ENCODE assay signal across 13 cellular contexts in genomic region chr3:119636194-119636593, GRCh38. TPM values are rescaled to one million over a fixed set of nuclear protein-coding genes. Genes with fewer than 3 reads are reported as not detected.
DNase-seq lines count a peak whose midpoint lies in the region; ATAC-seq and TF ChIP-seq lines count a peak whose summit lies in the region.
"Had no signal": no experiment of that assay in that cellular context is flagged by ENCODE, and none has a peak within 500 bp of the region (broad histone marks: within the 10 kb centered on the region; RNA-seq: fewer than 3 reads in every experiment).

No MANE protein-coding gene starts in this region.

- no peak overlapping the region for H3K4me2 ChIP-seq in neuronal stem cell (ENCODE audit: insufficient read depth, low read length, poor library complexity, severe bottlenecking)

- no peaks in the 10 kb centered on the region for H3K79me1 ChIP-seq in neuronal stem cell (ENCODE audit: low read depth, low read length)

- H2AK5ac ChIP-seq in neuronal stem cell (ENCODE audit: low read depth, low read length), result no peak overlapping the region

- peak overlapping the region; percentile 94 for H3K27ac ChIP-seq in epithelial cell of prostate
- no peak overlapping the region for H3K27ac ChIP-seq in neuronal stem cell (replicated peaks; ENCODE audit: low read length)

- H3K36me3 ChIP-seq in neuronal stem cell (replicated peaks in 1 of 2; ENCODE audit: control insufficient read depth in 2 of 2, insufficient read depth in 2 of 2, low read length in 2 of 2), result no peaks in the 10 kb centered on the region
- H3K36me3 ChIP-seq: vagina had no signal

- WGBS in neuronal stem cell (ENCODE audit: extremely low coverage in 2 of 2, insufficient read length in 2 of 2, insufficient replicate concordance in 1 of 2), 2 donors, result no CpG with 5 or more reads among the region's 1 CpG

- no peak for TF ChIP-seq CTCF in AG10803 (conservative IDR thresholded peaks at IDR 0.05; ENCODE audit: low read length)

- ATAC-seq in GM18498 (IDR thresholded peaks at IDR 0.05; ENCODE audit: unreplicated experiment) (no peak), GM19395 (IDR thresholded peaks at IDR 0.05; ENCODE audit: unreplicated experiment) (no peak)
- ATAC-seq: natural killer cell treated with Interleukin-12 subunit alpha and Interleukin-12 subunit beta and Interleukin-15 and Interleukin-18, amount 100 ng/mL, for 72 hours had no signal

- H3K27me3 ChIP-seq in neuronal stem cell (ENCODE audit: control insufficient read depth in 3 of 3, insufficient read depth in 3 of 3, low read depth in 1 of 3, low read length in 3 of 3), result no peaks in the 10 kb centered on the region
- H3K27me3 ChIP-seq: vagina had no signal

- DNase-seq in AG10803 (ENCODE audit: low read depth) (peak; percentile 39), NCI-H226 (peak; percentile 14), epithelial cell of prostate (ENCODE audit: low read depth, low spot score) (peak; percentile 49), neuronal stem cell (ENCODE audit: low spot score) (no peak), HK-2 (ENCODE audit: unreplicated experiment) (no peak), C1 segment of cervical spinal cord (lab: John Stamatoyannopoulos, UW) (no peak)
- DNase-seq: central memory CD4-positive, alpha-beta T cell; DMS79 treated with DMSO at 0.1 percent for 48 hours; NCI-H187 treated with DMSO at 0.1 percent for 48 hours had no signal

- H2BK5ac ChIP-seq in neuronal stem cell (ENCODE audit: low read length), result no peak overlapping the region

- H2AFZ ChIP-seq in neuronal stem cell (ENCODE audit: low read length), result peak overlapping the region; percentile 42

- no peaks in the 10 kb centered on the region for H3K9me3 ChIP-seq in neuronal stem cell (replicated peaks in 1 of 2; ENCODE audit: control insufficient read depth in 2 of 2, insufficient read depth in 1 of 2, low read depth in 1 of 2, low read length in 2 of 2)
- H3K9me3 ChIP-seq: vagina had no signal

- H3K4ac ChIP-seq in neuronal stem cell (ENCODE audit: low read length), result no peak overlapping the region

- H3K4me1 ChIP-seq in neuronal stem cell (ENCODE audit: control insufficient read depth in 2 of 2, insufficient read depth in 1 of 2, low read depth in 1 of 2, low read length in 2 of 2), result peaks cover 2 to 4% of the 10 kb centered on the region in 2 donors

- H3K23ac ChIP-seq in neuronal stem cell (ENCODE audit: low read depth, low read length, poor library complexity), result no peak overlapping the region

- H2BK120ac ChIP-seq in neuronal stem cell (ENCODE audit: low read depth, low read length), result no peak overlapping the region

- no peak overlapping the region for H3K18ac ChIP-seq in neuronal stem cell (ENCODE audit: low read length)

- no peak overlapping the region for H4K91ac ChIP-seq in neuronal stem cell (ENCODE audit: low read depth, low read length, poor library complexity)

- no peak overlapping the region for H3K14ac ChIP-seq in neuronal stem cell (ENCODE audit: low read length)

- no peak overlapping the region for H3K9ac ChIP-seq in neuronal stem cell (ENCODE audit: low read depth, low read length, poor library complexity)

- H2BK15ac ChIP-seq in neuronal stem cell (ENCODE audit: low read length), result no peak overlapping the region

- no peak overlapping the region for H4K8ac ChIP-seq in neuronal stem cell (ENCODE audit: low read depth, low read length)

- H3K4me3 ChIP-seq in AG10803 (ENCODE audit: low read length) (no peak overlapping the region), neuronal stem cell (ENCODE audit: low read length in 2 of 2) (no peak overlapping the region)
- H3K4me3 ChIP-seq: vagina had no signal

- no peak overlapping the region for H2BK12ac ChIP-seq in neuronal stem cell (ENCODE audit: low read length)

RNA-seq across cellular contexts. Expression of gene POPDC2, which starts 24.2 kb away (rescaled TPM):
- polyA plus RNA-seq in neuronal stem cell (2013, experiment 1 of 2), result 0.79 TPM
- 0.64 TPM for polyA plus RNA-seq in neuronal stem cell (2013, experiment 2 of 2)

RNA-seq across cellular contexts. Expression of gene PLA1A, which starts 38.5 kb away (rescaled TPM):
- 0.03 TPM for polyA plus RNA-seq in neuronal stem cell (2013, experiment 1 of 2)
- 0.03 TPM for polyA plus RNA-seq in neuronal stem cell (2013, experiment 2 of 2)

RNA-seq across cellular contexts. Expression of gene COX17, which starts 41.0 kb away (rescaled TPM):
- polyA plus RNA-seq in neuronal stem cell (2013, experiment 1 of 2), result 121 TPM
- polyA plus RNA-seq in neuronal stem cell (2013, experiment 2 of 2), result 117 TPM

RNA-seq across cellular contexts. Expression of gene ADPRH, which starts 56.9 kb away (rescaled TPM):
- 0.91 TPM for polyA plus RNA-seq in neuronal stem cell (2013, experiment 1 of 2)
- 0.94 TPM for polyA plus RNA-seq in neuronal stem cell (2013, experiment 2 of 2)

Comparison
In these comparisons a context has a peak if more than half of its experiments do, and no peak if none do; other contexts are left out.
1. DNase-seq: peak in AG10803 (single experiment), NCI-H226 (single experiment) and epithelial cell of prostate (single experiment); none in neuronal stem cell (single experiment), HK-2 (single experiment) and C1 segment of cervical spinal cord (0 of 14).